Comparison of ENCODE assay signal across 31 cellular contexts in genomic region chrX:57178605-57179004, GRCh38. TPM values are rescaled to one million over a fixed set of nuclear protein-coding genes. Genes with fewer than 3 reads are reported as not detected.
"Had no signal": no experiment of that assay in that cellular context is flagged by ENCODE, and none has a peak within 500 bp of the region (broad histone marks: within the 10 kb centered on the region; RNA-seq: fewer than 3 reads in every experiment).

No MANE protein-coding gene starts in this region.

- H3K27me3 ChIP-seq: MG63, SJCRH30 had no signal

- H3K9me3 ChIP-seq: MG63, SJCRH30 had no signal

- DNase-seq: activated CD4-positive, alpha-beta T cell treated with anti-CD3 and anti-CD28 coated beads for 36 hours; activated CD4-positive, alpha-beta T cell treated with anti-CD3 and anti-CD28 coated beads, Interleukin-2, amount 10 ng/mL, durations not matched to agents 7 days and 5 days; activated CD4-positive, alpha-beta T cell treated with anti-CD3 and anti-CD28 coated beads, Interleukin-2, amount 50 U/mL, for 48 hours; activated CD8-positive, alpha-beta T cell treated with anti-CD3 and anti-CD28 coated beads, Interleukin-2, amount 10 ng/mL, durations not matched to agents 7 days and 5 days; activated gamma-delta T cell treated with Interleukin-2 at 50 U/mL for 16 hours; activated naive CD4-positive, alpha-beta T cell treated with anti-CD3 and anti-CD28 coated beads for 36 hours; activated T-cell treated with anti-CD3 and anti-CD28 coated beads, Interleukin-2, amount 50 U/mL, for 24 hours; adrenal gland; caudate nucleus; cerebellar nuclear complex; Kasumi-1; KG1; MG63; NCI-H1105; NCI-H1417 treated with DMSO at 0.1 percent for 48 hours; NCI-H1930; NCI-H2081 treated with DMSO at 0.1 percent for 48 hours; NCI-H2171; NCI-H510A; NCI-H526; NCI-H748 treated with DMSO at 0.1 percent for 48 hours; OCI-M1; SHP77; T1000 had no signal

- H3K27ac ChIP-seq: adrenal gland, SJCRH30, SK-N-MC had no signal

- H3K27ac Mint-ChIP-seq: activated CD4-positive, alpha-beta T cell treated with anti-CD3 and anti-CD28 coated beads for 36 hours; activated CD4-positive, alpha-beta T cell treated with anti-CD3 and anti-CD28 coated beads, Interleukin-2, amount 10 ng/mL, durations not matched to agents 7 days and 5 days; activated CD8-positive, alpha-beta T cell treated with anti-CD3 and anti-CD28 coated beads, Interleukin-2, amount 10 ng/mL, durations not matched to agents 7 days and 5 days; activated naive CD4-positive, alpha-beta T cell treated with anti-CD3 and anti-CD28 coated beads for 36 hours; activated naive CD4-positive, alpha-beta T cell treated with anti-CD3 and anti-CD28 coated beads, Interleukin-2, amount 50 U/mL, for 72 hours; activated T-cell treated with anti-CD3 and anti-CD28 coated beads, Interleukin-2, amount 50 U/mL, for 24 hours; activated T-helper 1 cell treated with anti-CD3 and anti-CD28 coated beads, Interleukin-12 subunit alpha, Interleukin-12 subunit beta, Interleukin-2, Interleukin-4 antibody, amounts not matched to agents 30 ng/mL and 10 ng/mL and 1 ng/mL, durations not matched to agents 14 hours and 24 hours and 36 hours; brain had no signal

- H3K4me3 ChIP-seq: adrenal gland, MG63, SJCRH30, SK-N-MC had no signal

- ATAC-seq: activated CD4-positive, alpha-beta T cell treated with anti-CD3 and anti-CD28 coated beads for 36 hours; activated CD8-positive, alpha-beta T cell treated with anti-CD3 and anti-CD28 coated beads, Interleukin-2, amount 10 ng/mL, durations not matched to agents 7 days and 5 days; activated naive CD4-positive, alpha-beta T cell treated with anti-CD3 and anti-CD28 coated beads, Interleukin-2, amount 50 U/mL, for 72 hours had no signal

- H3K4me1 ChIP-seq: adrenal gland, SJCRH30 had no signal

- H3K36me3 ChIP-seq: adrenal gland, MG63, SJCRH30 had no signal

- H3K36me3 Mint-ChIP-seq: brain had no signal

- FAIRE-seq: bronchial epithelial cell, TTC549 had no signal

- H3K4me3 Mint-ChIP-seq: activated CD4-positive, alpha-beta T cell treated with anti-CD3 and anti-CD28 coated beads for 36 hours; activated CD4-positive, alpha-beta T cell treated with anti-CD3 and anti-CD28 coated beads, Interleukin-2, amount 10 ng/mL, durations not matched to agents 7 days and 5 days; activated CD8-positive, alpha-beta T cell treated with anti-CD3 and anti-CD28 coated beads, Interleukin-2, amount 10 ng/mL, durations not matched to agents 7 days and 5 days; activated naive CD4-positive, alpha-beta T cell treated with anti-CD3 and anti-CD28 coated beads for 36 hours; activated T-cell treated with anti-CD3 and anti-CD28 coated beads, Interleukin-2, amount 50 U/mL, for 24 hours; activated T-helper 1 cell treated with anti-CD3 and anti-CD28 coated beads, Interleukin-12 subunit alpha, Interleukin-12 subunit beta, Interleukin-2, Interleukin-4 antibody, amounts not matched to agents 30 ng/mL and 10 ng/mL and 1 ng/mL, durations not matched to agents 14 hours and 24 hours and 36 hours; brain had no signal

- H3K4me1 Mint-ChIP-seq: activated CD4-positive, alpha-beta T cell treated with anti-CD3 and anti-CD28 coated beads for 36 hours; activated CD4-positive, alpha-beta T cell treated with anti-CD3 and anti-CD28 coated beads, Interleukin-2, amount 10 ng/mL, durations not matched to agents 7 days and 5 days; brain had no signal

- H3K27me3 Mint-ChIP-seq: activated CD4-positive, alpha-beta T cell treated with anti-CD3 and anti-CD28 coated beads for 36 hours; activated CD4-positive, alpha-beta T cell treated with anti-CD3 and anti-CD28 coated beads, Interleukin-2, amount 10 ng/mL, durations not matched to agents 7 days and 5 days; brain had no signal

RNA-seq across cellular contexts. Expression of gene SPIN2A, which starts 41.4 kb away (rescaled TPM):
- total RNA-seq: bronchial epithelial cell had no signal
